Comparison of ENCODE assay signal across 14 cellular contexts in the genomic region with DNA sequence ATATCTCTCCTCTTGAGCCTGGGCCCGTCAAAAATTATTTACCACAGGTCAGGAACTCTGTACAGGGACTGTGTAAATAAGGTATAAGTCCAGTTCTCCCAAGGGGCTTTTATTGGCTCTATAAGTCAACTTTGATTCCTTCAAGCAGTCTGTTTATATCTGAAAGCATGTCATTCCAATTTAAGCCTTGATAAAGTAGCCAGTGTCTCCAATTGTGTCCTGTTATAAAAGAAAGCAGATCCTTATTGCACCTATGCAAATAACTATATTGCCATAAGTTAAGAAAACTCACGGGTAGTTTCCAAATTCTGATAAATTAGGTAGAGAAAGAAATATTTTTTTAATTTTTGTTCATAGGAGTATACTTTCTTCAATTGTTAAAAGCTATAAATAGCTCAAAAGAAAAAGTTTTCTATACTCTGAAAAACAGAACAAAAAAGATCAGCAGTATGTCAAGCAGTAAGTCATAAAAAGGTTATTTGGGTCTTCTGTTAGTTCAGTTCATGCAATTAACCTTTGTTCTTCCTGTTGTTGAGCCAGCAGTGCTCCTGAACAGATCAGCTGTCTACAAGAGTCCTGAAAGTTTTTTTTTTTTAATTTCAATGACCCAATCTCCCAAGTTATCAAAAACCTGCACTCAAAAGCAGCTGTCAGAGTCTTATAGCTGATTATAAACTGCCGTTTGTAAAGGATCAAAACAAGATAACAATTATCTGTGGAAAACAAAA.
"Had no signal": no experiment of that assay in that cellular context is flagged by ENCODE, and none has a peak within 500 bp of the region (broad histone marks: within the 10 kb centered on the region; RNA-seq: fewer than 3 reads in every experiment).

No MANE protein-coding gene starts in this region.

- H3K4me2 ChIP-seq: neural progenitor cell, smooth muscle cell had no signal

- H3K4me1 ChIP-seq: left ventricle myocardium inferior, uterus had no signal

- H3K4me3 ChIP-seq: left ventricle myocardium inferior, neural progenitor cell, ovary, smooth muscle cell, uterus had no signal

- H3K27me3 ChIP-seq: brain microvascular endothelial cell, neural progenitor cell, ovary, uterus had no signal

- DNase-seq: activated CD4-positive, alpha-beta T cell treated with anti-CD3 and anti-CD28 coated beads, Interleukin-2, amount 50 U/mL, for 4 hours; activated CD4-positive, CD25-positive, alpha-beta regulatory T cell treated with anti-CD3 and anti-CD28 coated beads, Interleukin-2, amount 50 U/mL, for 72 hours; activated T-cell treated with anti-CD3 and anti-CD28 coated beads, Interleukin-2, amount 50 U/mL, for 1 hour; brain microvascular endothelial cell; cerebellar nuclear complex; foreskin melanocyte; head of caudate nucleus; left ventricle myocardium inferior; mesendoderm; ovary; retina; uterus had no signal

- H3K27ac ChIP-seq: brain microvascular endothelial cell, left ventricle myocardium inferior, neural progenitor cell, ovary, uterus had no signal

- H3K36me3 ChIP-seq: brain microvascular endothelial cell, left ventricle myocardium inferior, neural progenitor cell, ovary, uterus had no signal

- H2AFZ ChIP-seq: neural progenitor cell had no signal

- H3K9me3 ChIP-seq: ovary had no signal
